12 cellular contexts compared by ENCODE assay signal in the genomic region with DNA sequence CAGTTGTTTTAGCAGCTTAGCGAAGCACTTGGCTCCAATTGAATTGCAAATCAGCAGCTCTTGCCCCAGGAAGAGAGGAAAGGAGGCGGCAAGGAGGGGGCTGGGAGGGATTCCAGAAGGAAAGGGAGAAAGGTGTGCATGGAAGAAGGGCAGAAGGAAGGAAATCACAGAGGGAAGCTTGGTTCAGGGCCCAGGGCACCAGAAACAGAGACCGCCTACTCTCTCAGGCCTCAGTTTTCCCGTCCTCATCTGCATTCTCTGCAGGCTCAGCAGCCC. TPM values are rescaled to one million over a fixed set of nuclear protein-coding genes. Genes with fewer than 3 reads are reported as not detected.
A peak's percentile ranks its signal among the peaks of the same experiment; 100 is the strongest.
DNase-seq lines count a peak whose midpoint lies in the region; ATAC-seq and TF ChIP-seq lines count a peak whose summit lies in the region.
"Had no signal": no experiment of that assay in that cellular context is flagged by ENCODE, and none has a peak within 500 bp of the region (broad histone marks: within the 10 kb centered on the region; RNA-seq: fewer than 3 reads in every experiment).

No MANE protein-coding gene starts in this region.

- no peaks in the 10 kb centered on the region for H3K36me3 ChIP-seq in ES-I3 (ENCODE audit: insufficient read depth, low read length)
- peaks cover 3% of the 10 kb centered on the region; the same call in 1 of the 2 replicates for H3K36me3 ChIP-seq in HUES6 (ENCODE audit: control insufficient read depth, insufficient read depth, low read length)
- no peaks in the 10 kb centered on the region for H3K36me3 ChIP-seq in mesendoderm (ENCODE audit: control insufficient read depth, insufficient read depth, low read length)
- no peaks in the 10 kb centered on the region for H3K36me3 ChIP-seq in mammary epithelial cell (ENCODE audit: insufficient read depth, low read length)
- H3K36me3 ChIP-seq: BLaER1 treated with 17β-estradiol and CSF1 and Interleukin-3, amounts not matched to agents 10 nM and 100 nM had no signal

- H3K4me3 ChIP-seq in HUES6 (ENCODE audit: low read depth, low read length) (peak overlapping the region; percentile 47), mesendoderm (ENCODE audit: low read length) (no peak overlapping the region), mammary epithelial cell (replicated peaks in 1 of 3; ENCODE audit: insufficient read depth in 1 of 3, low read depth in 2 of 3, low read length in 3 of 3) (no peak overlapping the region)
- H3K4me3 ChIP-seq: A549; BLaER1 treated with 17β-estradiol and CSF1 and Interleukin-3, amounts not matched to agents 10 nM and 100 nM had no signal

- no peak overlapping the region for H2AK5ac ChIP-seq in mesendoderm (ENCODE audit: low read length)

- dilution Hi-C loops in mammary epithelial cell (cut with HindIII; ENCODE audit: low sequenced_read_pairs), result loop anchor here (5.0 kb wide), 3 partner anchors 40 to 545 kb away; no protein-coding TSS in a partner anchor

- H4K20me1 ChIP-seq in mammary epithelial cell (ENCODE audit: insufficient read depth, low read length), result no peaks in the 10 kb centered on the region

- H3K56ac ChIP-seq in mesendoderm (ENCODE audit: low read length), result no peak overlapping the region

- no peaks in the 10 kb centered on the region for H3K36me3 Mint-ChIP-seq in endothelial cell (ENCODE audit: low read depth, unreplicated experiment)

- intact Hi-C loops in mammary epithelial cell (cut with micrococcal nuclease), result loop anchor here (5.0 kb wide), 1 partner anchor 345 kb away; the partner anchor contains the start of gene LEMD2

- H3K9me3 ChIP-seq in ES-I3 (ENCODE audit: control insufficient read depth, insufficient read depth, low read length) (no peaks in the 10 kb centered on the region), HUES6 (ENCODE audit: control insufficient read depth, insufficient read depth, low read depth, low read length) (no peaks in the 10 kb centered on the region), mammary epithelial cell (replicated peaks; ENCODE audit: insufficient read depth, low read length) (no peaks in the 10 kb centered on the region)
- H3K9me3 ChIP-seq: A549; BLaER1 treated with 17β-estradiol and CSF1 and Interleukin-3, amounts not matched to agents 10 nM and 100 nM had no signal

- no peak overlapping the region for H3K27ac Mint-ChIP-seq in endothelial cell (ENCODE audit: unreplicated experiment)
- H3K27ac Mint-ChIP-seq: CD8-positive, alpha-beta memory T cell had no signal

- no peaks in the 10 kb centered on the region for H3K79me2 ChIP-seq in mesendoderm (ENCODE audit: control insufficient read depth, insufficient read depth, low read length)
- no peaks in the 10 kb centered on the region for H3K79me2 ChIP-seq in mammary epithelial cell (ENCODE audit: insufficient read depth, low read length)

- H3K9ac ChIP-seq in ES-I3 (ENCODE audit: low read depth, low read length) (peak overlapping the region; percentile 23; the same call in 1 of the 2 replicates), HUES6 (ENCODE audit: low read length) (peak overlapping the region; percentile 56), mesendoderm (ENCODE audit: low read length) (no peak overlapping the region), mammary epithelial cell (ENCODE audit: insufficient read depth, low read length) (no peak overlapping the region)
- H3K9ac ChIP-seq: BLaER1 treated with 17β-estradiol and CSF1 and Interleukin-3, amounts not matched to agents 10 nM and 100 nM had no signal

- no peak overlapping the region for H3K18ac ChIP-seq in mesendoderm (ENCODE audit: low read length)

- H2AFZ ChIP-seq in mammary epithelial cell (ENCODE audit: low read depth, low read length), result no peak overlapping the region

- H3K4me1 Mint-ChIP-seq in endothelial cell (ENCODE audit: unreplicated experiment), result peaks cover 24% of the 10 kb centered on the region

- DNase-seq in endothelial cell (ENCODE audit: low spot score) (no peak), mesendoderm (peak; percentile 59), mammary epithelial cell (no peak)
- no peak for DNase-seq in stimulated activated naive CD4-positive, alpha-beta T cell (lab: John Stamatoyannopoulos, UW)

- BruUV-seq in mammary epithelial cell (replicated peaks; lab: Mats Ljungman, UMichigan), result no TSS peak

- CTCF ChIA-PET in mammary epithelial cell (lab: Charles Lee; ENCODE audit: low non-redundant PET), result no interaction called here

- H4K5ac ChIP-seq in mesendoderm (ENCODE audit: low read length), result no peak overlapping the region

- H3K4me3 Mint-ChIP-seq in endothelial cell (ENCODE audit: unreplicated experiment), result peak overlapping the region; percentile 28
- H3K4me3 Mint-ChIP-seq: CD8-positive, alpha-beta memory T cell had no signal

- in situ Hi-C loops in mammary epithelial cell (cut with MboI; ENCODE audit: low sequenced_read_pairs in 2 of 2), result no loop called here

- H3K4me1 ChIP-seq in ES-I3 (ENCODE audit: insufficient read depth, low read length), result peaks cover 39% of the 10 kb centered on the region
- peaks cover 62% of the 10 kb centered on the region for H3K4me1 ChIP-seq in HUES6 (ENCODE audit: control insufficient read depth, insufficient read depth, low read length)
- H3K4me1 ChIP-seq in mesendoderm (ENCODE audit: control insufficient read depth, low read depth, low read length), result peaks cover 3% of the 10 kb centered on the region
- no peaks in the 10 kb centered on the region for H3K4me1 ChIP-seq in mammary epithelial cell (ENCODE audit: insufficient read depth, low read length)
- H3K4me1 ChIP-seq: A549 had no signal

- H3K4me2 ChIP-seq in mesendoderm (ENCODE audit: low read length), result no peak overlapping the region
- H3K4me2 ChIP-seq in mammary epithelial cell (ENCODE audit: insufficient read depth, low read depth, low read length), result no peak overlapping the region
- H3K4me2 ChIP-seq: A549; BLaER1 treated with 17β-estradiol and CSF1 and Interleukin-3, amounts not matched to agents 10 nM and 100 nM had no signal

- H3K23ac ChIP-seq in mesendoderm (ENCODE audit: low read length), result no peak overlapping the region

- H2BK120ac ChIP-seq in mesendoderm (ENCODE audit: low read depth, low read length), result no peak overlapping the region

- H4K8ac ChIP-seq in mesendoderm (ENCODE audit: low read depth, low read length), result no peak overlapping the region

- no peak overlapping the region for H2BK15ac ChIP-seq in mesendoderm (replicated peaks; ENCODE audit: low read depth)

- no peak overlapping the region for H3K4ac ChIP-seq in mesendoderm (ENCODE audit: low read depth, low read length)

- TF ChIP-seq CTCF in endothelial cell (IDR thresholded peaks at IDR 0.05; ENCODE audit: unreplicated experiment), result no peak
- no peak for TF ChIP-seq CTCF in mammary epithelial cell (conservative IDR thresholded peaks at IDR 0.05 in 1 of 2, IDR thresholded peaks at IDR 0.05 in 1 of 2; ENCODE audit: extremely low read depth in 1 of 2, insufficient read depth in 1 of 2, low read depth in 1 of 2, low read length in 2 of 2)

- H3K79me1 ChIP-seq in mesendoderm (ENCODE audit: low read length), result no peaks in the 10 kb centered on the region

- H3K27me3 Mint-ChIP-seq in endothelial cell (ENCODE audit: unreplicated experiment), result peaks cover 10% of the 10 kb centered on the region

- peak overlapping the region; percentile 68; the same call in 1 of the 2 replicates for H3K27ac ChIP-seq in HUES6 (ENCODE audit: low read depth, low read length)
- H3K27ac ChIP-seq in mesendoderm (ENCODE audit: low read depth, low read length), result no peak overlapping the region
- H3K27ac ChIP-seq in mammary epithelial cell (ENCODE audit: insufficient read depth, low read depth, low read length), result no peak overlapping the region
- H3K27ac ChIP-seq: A549; BLaER1 treated with 17β-estradiol and CSF1 and Interleukin-3, amounts not matched to agents 10 nM and 100 nM had no signal

- no CpG with 5 or more reads among the region's 4 CpGs for WGBS in mesendoderm (ENCODE audit: extremely low coverage, insufficient coverage, low lambda C conversion rate)
- WGBS in mammary epithelial cell (ENCODE audit: low coverage, missing lambda C conversion rate), result 29% methylated on average over 4 of the region's 4 CpGs

- H3K27me3 ChIP-seq in HUES6 (ENCODE audit: control insufficient read depth, insufficient read depth, low read length) (no peaks in the 10 kb centered on the region), mesendoderm (ENCODE audit: insufficient read depth, low read length, poor library complexity) (no peaks in the 10 kb centered on the region), mammary epithelial cell (ENCODE audit: insufficient read depth, low read length) (no peaks in the 10 kb centered on the region)

- ATAC-seq in GM18517 (IDR thresholded peaks at IDR 0.05; ENCODE audit: unreplicated experiment), result no peak

- no peaks in the 10 kb centered on the region for H3K9me3 Mint-ChIP-seq in endothelial cell (ENCODE audit: unreplicated experiment)
- H3K9me3 Mint-ChIP-seq: CD8-positive, alpha-beta memory T cell had no signal

- H2BK5ac ChIP-seq in mesendoderm (ENCODE audit: low read length), result no peak overlapping the region

RNA-seq across cellular contexts. Expression of gene GRM4, which starts 13.9 kb away (rescaled TPM):
- total RNA-seq in endothelial cell (ENCODE audit: unreplicated experiment) (2.6 TPM), mammary epithelial cell (under 1 TPM in 1 of 2 donors, not detected in 1; under 0.01 TPM)
- polyA plus RNA-seq in mesendoderm (2013, experiment 1 of 2), result 26.7 TPM
- 26.5 TPM for polyA plus RNA-seq in mesendoderm (2013, experiment 2 of 2)
- polyA plus RNA-seq in mammary epithelial cell, result not detected
- not detected for polyA minus RNA-seq in mammary epithelial cell
- total RNA-seq: CD8-positive, alpha-beta memory T cell; HT1080; SK-MEL-5 had no signal

Comparison
In these comparisons a context has a peak if more than half of its experiments do, and no peak if none do; other contexts are left out.
1. H3K9ac ChIP-seq: peak in ES-I3 (single experiment) and HUES6 (single experiment); none in mesendoderm (single experiment) and mammary epithelial cell (single experiment).